Comparison of ENCODE assay signal across 1 cellular context in the genomic region with DNA sequence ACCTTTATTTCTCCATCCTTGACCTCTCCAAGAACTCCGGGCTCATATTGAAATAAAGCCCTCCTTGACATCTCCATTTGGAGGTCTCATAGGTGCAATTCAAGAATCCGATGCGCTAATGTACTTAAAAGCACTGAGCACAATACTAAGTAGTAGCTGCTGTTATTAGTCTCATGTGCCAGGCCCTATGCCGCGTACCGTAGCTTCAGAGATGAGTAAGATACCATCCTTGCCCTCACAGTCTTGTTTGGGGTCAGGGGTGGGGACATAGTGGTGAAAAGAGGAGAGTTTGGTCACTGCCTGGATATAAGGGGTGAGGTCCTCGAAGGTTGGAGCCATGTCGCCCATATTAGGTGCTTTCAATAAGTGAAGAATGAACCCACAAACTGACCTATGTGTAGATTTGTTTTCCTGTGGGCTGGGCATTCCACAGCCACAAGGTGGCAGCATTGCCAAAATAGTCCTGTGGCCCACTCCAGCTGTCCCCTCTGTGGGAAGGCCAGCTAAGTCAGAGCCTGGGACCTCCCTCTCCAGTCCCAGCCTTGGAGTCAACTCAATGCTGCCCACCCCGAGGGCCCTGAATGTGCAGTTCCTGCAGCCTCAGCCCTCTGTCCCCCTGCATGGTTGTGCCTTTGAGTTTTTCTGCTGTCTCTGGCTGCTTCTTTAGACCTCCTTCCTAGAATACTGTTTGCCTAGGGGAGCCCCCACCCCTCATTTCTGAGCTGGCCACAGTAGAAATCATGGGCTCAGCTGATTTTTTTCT.
TF ChIP-seq lines count a peak whose summit lies in the region.

No MANE protein-coding gene starts in this region.

TF ChIP-seq in HepG2, 621 proteins besides CTCF, POLR2A, EP300 and RAD21 (continued from another document and continues in another):
- TF ChIP-seq, protein P1, sequence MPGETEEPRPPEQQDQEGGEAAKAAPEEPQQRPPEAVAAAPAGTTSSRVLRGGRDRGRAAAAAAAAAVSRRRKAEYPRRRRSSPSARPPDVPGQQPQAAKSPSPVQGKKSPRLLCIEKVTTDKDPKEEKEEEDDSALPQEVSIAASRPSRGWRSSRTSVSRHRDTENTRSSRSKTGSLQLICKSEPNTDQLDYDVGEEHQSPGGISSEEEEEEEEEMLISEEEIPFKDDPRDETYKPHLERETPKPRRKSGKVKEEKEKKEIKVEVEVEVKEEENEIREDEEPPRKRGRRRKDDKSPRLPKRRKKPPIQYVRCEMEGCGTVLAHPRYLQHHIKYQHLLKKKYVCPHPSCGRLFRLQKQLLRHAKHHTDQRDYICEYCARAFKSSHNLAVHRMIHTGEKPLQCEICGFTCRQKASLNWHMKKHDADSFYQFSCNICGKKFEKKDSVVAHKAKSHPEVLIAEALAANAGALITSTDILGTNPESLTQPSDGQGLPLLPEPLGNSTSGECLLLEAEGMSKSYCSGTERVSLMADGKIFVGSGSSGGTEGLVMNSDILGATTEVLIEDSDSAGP (CRISPR knock-in tag; IDR thresholded peaks at IDR 0.05; ENCODE audit: borderline replicate concordance) = no peak
- TF ChIP-seq, protein P2, sequence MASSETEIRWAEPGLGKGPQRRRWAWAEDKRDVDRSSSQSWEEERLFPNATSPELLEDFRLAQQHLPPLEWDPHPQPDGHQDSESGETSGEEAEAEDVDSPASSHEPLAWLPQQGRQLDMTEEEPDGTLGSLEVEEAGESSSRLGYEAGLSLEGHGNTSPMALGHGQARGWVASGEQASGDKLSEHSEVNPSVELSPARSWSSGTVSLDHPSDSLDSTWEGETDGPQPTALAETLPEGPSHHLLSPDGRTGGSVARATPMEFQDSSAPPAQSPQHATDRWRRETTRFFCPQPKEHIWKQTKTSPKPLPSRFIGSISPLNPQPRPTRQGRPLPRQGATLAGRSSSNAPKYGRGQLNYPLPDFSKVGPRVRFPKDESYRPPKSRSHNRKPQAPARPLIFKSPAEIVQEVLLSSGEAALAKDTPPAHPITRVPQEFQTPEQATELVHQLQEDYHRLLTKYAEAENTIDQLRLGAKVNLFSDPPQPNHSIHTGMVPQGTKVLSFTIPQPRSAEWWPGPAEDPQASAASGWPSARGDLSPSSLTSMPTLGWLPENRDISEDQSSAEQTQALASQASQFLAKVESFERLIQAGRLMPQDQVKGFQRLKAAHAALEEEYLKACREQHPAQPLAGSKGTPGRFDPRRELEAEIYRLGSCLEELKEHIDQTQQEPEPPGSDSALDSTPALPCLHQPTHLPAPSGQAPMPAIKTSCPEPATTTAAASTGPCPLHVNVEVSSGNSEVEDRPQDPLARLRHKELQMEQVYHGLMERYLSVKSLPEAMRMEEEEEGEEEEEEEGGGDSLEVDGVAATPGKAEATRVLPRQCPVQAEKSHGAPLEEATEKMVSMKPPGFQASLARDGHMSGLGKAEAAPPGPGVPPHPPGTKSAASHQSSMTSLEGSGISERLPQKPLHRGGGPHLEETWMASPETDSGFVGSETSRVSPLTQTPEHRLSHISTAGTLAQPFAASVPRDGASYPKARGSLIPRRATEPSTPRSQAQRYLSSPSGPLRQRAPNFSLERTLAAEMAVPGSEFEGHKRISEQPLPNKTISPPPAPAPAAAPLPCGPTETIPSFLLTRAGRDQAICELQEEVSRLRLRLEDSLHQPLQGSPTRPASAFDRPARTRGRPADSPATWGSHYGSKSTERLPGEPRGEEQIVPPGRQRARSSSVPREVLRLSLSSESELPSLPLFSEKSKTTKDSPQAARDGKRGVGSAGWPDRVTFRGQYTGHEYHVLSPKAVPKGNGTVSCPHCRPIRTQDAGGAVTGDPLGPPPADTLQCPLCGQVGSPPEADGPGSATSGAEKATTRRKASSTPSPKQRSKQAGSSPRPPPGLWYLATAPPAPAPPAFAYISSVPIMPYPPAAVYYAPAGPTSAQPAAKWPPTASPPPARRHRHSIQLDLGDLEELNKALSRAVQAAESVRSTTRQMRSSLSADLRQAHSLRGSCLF (CRISPR knock-in tag; IDR thresholded peaks at IDR 0.05; ENCODE audit: borderline replicate concordance) = no peak
- no peak for TF ChIP-seq SAFB2 (CRISPR knock-in tag; IDR thresholded peaks at IDR 0.05; ENCODE audit: borderline replicate concordance, low read depth)
- TF ChIP-seq ZNF264 (CRISPR knock-in tag; IDR thresholded peaks at IDR 0.05) = no peak
- no peak for TF ChIP-seq KLF16 (CRISPR knock-in tag; IDR thresholded peaks at IDR 0.05)
- no peak for TF ChIP-seq CC2D1A (CRISPR knock-in tag; IDR thresholded peaks at IDR 0.05)
- TF ChIP-seq, protein P3, sequence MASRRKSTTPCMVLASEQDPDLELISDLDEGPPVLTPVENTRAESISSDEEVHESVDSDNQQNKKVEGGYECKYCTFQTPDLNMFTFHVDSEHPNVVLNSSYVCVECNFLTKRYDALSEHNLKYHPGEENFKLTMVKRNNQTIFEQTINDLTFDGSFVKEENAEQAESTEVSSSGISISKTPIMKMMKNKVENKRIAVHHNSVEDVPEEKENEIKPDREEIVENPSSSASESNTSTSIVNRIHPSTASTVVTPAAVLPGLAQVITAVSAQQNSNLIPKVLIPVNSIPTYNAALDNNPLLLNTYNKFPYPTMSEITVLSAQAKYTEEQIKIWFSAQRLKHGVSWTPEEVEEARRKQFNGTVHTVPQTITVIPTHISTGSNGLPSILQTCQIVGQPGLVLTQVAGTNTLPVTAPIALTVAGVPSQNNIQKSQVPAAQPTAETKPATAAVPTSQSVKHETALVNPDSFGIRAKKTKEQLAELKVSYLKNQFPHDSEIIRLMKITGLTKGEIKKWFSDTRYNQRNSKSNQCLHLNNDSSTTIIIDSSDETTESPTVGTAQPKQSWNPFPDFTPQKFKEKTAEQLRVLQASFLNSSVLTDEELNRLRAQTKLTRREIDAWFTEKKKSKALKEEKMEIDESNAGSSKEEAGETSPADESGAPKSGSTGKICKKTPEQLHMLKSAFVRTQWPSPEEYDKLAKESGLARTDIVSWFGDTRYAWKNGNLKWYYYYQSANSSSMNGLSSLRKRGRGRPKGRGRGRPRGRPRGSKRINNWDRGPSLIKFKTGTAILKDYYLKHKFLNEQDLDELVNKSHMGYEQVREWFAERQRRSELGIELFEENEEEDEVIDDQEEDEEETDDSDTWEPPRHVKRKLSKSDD (CRISPR knock-in tag; IDR thresholded peaks at IDR 0.05; ENCODE audit: low read depth) = no peak
- TF ChIP-seq ZNF724P (CRISPR knock-in tag; IDR thresholded peaks at IDR 0.05; ENCODE audit: borderline replicate concordance) = no peak
- TF ChIP-seq, protein P4, sequence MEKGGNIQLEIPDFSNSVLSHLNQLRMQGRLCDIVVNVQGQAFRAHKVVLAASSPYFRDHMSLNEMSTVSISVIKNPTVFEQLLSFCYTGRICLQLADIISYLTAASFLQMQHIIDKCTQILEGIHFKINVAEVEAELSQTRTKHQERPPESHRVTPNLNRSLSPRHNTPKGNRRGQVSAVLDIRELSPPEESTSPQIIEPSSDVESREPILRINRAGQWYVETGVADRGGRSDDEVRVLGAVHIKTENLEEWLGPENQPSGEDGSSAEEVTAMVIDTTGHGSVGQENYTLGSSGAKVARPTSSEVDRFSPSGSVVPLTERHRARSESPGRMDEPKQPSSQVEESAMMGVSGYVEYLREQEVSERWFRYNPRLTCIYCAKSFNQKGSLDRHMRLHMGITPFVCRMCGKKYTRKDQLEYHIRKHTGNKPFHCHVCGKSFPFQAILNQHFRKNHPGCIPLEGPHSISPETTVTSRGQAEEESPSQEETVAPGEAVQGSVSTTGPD (CRISPR knock-in tag; IDR thresholded peaks at IDR 0.05) = no peak
- TF ChIP-seq, protein P5, sequence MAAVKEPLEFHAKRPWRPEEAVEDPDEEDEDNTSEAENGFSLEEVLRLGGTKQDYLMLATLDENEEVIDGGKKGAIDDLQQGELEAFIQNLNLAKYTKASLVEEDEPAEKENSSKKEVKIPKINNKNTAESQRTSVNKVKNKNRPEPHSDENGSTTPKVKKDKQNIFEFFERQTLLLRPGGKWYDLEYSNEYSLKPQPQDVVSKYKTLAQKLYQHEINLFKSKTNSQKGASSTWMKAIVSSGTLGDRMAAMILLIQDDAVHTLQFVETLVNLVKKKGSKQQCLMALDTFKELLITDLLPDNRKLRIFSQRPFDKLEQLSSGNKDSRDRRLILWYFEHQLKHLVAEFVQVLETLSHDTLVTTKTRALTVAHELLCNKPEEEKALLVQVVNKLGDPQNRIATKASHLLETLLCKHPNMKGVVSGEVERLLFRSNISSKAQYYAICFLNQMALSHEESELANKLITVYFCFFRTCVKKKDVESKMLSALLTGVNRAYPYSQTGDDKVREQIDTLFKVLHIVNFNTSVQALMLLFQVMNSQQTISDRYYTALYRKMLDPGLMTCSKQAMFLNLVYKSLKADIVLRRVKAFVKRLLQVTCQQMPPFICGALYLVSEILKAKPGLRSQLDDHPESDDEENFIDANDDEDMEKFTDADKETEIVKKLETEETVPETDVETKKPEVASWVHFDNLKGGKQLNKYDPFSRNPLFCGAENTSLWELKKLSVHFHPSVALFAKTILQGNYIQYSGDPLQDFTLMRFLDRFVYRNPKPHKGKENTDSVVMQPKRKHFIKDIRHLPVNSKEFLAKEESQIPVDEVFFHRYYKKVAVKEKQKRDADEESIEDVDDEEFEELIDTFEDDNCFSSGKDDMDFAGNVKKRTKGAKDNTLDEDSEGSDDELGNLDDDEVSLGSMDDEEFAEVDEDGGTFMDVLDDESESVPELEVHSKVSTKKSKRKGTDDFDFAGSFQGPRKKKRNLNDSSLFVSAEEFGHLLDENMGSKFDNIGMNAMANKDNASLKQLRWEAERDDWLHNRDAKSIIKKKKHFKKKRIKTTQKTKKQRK (IDR thresholded peaks at IDR 0.05; ENCODE audit: low read length) = no peak
- TF ChIP-seq ZNF556 (CRISPR knock-in tag; IDR thresholded peaks at IDR 0.05; ENCODE audit: borderline replicate concordance) = no peak
- TF ChIP-seq, protein P6, sequence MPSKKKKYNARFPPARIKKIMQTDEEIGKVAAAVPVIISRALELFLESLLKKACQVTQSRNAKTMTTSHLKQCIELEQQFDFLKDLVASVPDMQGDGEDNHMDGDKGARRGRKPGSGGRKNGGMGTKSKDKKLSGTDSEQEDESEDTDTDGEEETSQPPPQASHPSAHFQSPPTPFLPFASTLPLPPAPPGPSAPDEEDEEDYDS (CRISPR knock-in tag; IDR thresholded peaks at IDR 0.05) = no peak
- no peak for TF ChIP-seq CBFB (CRISPR knock-in tag; IDR thresholded peaks at IDR 0.05)
- no peak for TF ChIP-seq TCF7L2 (IDR thresholded peaks at IDR 0.05; ENCODE audit: low read depth, low read length)
- TF ChIP-seq ZKSCAN8 (CRISPR knock-in tag; IDR thresholded peaks at IDR 0.05; ENCODE audit: borderline replicate concordance) = no peak
- TF ChIP-seq ZNF510 (CRISPR knock-in tag; IDR thresholded peaks at IDR 0.05; ENCODE audit: low read depth) = no peak
- TF ChIP-seq NFKB2 (CRISPR knock-in tag; IDR thresholded peaks at IDR 0.05; ENCODE audit: borderline replicate concordance) = peak; percentile 45; the same call in 1 of the 2 replicates
- no peak for TF ChIP-seq PPARG (CRISPR knock-in tag; conservative IDR thresholded peaks at IDR 0.05)
- no peak for TF ChIP-seq SRSF4 (IDR thresholded peaks at IDR 0.05; ENCODE audit: low read depth, low read length, poor library complexity, severe bottlenecking)
- no peak for TF ChIP-seq HNRNPH1 (optimal IDR thresholded peaks at IDR 0.05; ENCODE audit: low read depth, low read length)
- peak; percentile 49 for TF ChIP-seq XRCC5 (optimal IDR thresholded peaks at IDR 0.05; ENCODE audit: low read length)
- no peak for TF ChIP-seq ZFP82 (CRISPR knock-in tag; IDR thresholded peaks at IDR 0.05; ENCODE audit: borderline replicate concordance)
- no peak for TF ChIP-seq SOX5 (CRISPR knock-in tag; IDR thresholded peaks at IDR 0.05; ENCODE audit: borderline replicate concordance)
- peak; percentile 92 for TF ChIP-seq STAG1 (CRISPR knock-in tag; IDR thresholded peaks at IDR 0.05)
- TF ChIP-seq SETDB1 (CRISPR knock-in tag; IDR thresholded peaks at IDR 0.05; ENCODE audit: borderline replicate concordance) = no peak
- no peak for TF ChIP-seq GFI1 (CRISPR knock-in tag; IDR thresholded peaks at IDR 0.05; ENCODE audit: borderline replicate concordance)
- TF ChIP-seq, protein P7, sequence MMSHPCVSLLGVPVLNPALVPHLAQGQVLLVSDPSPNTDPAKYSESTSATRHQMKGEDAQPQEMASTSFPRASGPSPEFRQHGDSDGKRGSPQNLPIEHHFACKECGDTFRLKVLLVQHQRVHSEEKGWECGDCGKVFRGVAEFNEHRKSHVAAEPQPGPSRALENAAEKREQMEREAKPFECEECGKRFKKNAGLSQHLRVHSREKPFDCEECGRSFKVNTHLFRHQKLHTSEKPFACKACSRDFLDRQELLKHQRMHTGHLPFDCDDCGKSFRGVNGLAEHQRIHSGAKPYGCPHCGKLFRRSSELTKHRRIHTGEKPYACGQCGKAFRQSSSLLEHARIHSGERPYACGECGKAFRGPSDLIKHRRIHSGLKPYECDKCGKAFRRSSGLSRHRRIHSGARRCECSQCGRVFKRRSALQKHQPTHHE (CRISPR knock-in tag; IDR thresholded peaks at IDR 0.05; ENCODE audit: borderline replicate concordance) = no peak
- no peak for TF ChIP-seq ZNF292 (CRISPR knock-in tag; IDR thresholded peaks at IDR 0.05; ENCODE audit: borderline replicate concordance, low read depth)
- TF ChIP-seq ZFY (CRISPR knock-in tag; IDR thresholded peaks at IDR 0.05) = 0 out of 2 replicates have a peak, but pooled peaks have one; percentile 20
- TF ChIP-seq ZNF468 (CRISPR knock-in tag; IDR thresholded peaks at IDR 0.05) = no peak
- TF ChIP-seq KAT2B (IDR thresholded peaks at IDR 0.05; ENCODE audit: borderline replicate concordance, low read depth, low read length) = no peak
- peak; percentile 10; the same call in 1 of the 2 replicates for TF ChIP-seq SALL1 (CRISPR knock-in tag; IDR thresholded peaks at IDR 0.05)
- no peak for TF ChIP-seq TOE1 (CRISPR knock-in tag; IDR thresholded peaks at IDR 0.05)
- TF ChIP-seq, protein P8, sequence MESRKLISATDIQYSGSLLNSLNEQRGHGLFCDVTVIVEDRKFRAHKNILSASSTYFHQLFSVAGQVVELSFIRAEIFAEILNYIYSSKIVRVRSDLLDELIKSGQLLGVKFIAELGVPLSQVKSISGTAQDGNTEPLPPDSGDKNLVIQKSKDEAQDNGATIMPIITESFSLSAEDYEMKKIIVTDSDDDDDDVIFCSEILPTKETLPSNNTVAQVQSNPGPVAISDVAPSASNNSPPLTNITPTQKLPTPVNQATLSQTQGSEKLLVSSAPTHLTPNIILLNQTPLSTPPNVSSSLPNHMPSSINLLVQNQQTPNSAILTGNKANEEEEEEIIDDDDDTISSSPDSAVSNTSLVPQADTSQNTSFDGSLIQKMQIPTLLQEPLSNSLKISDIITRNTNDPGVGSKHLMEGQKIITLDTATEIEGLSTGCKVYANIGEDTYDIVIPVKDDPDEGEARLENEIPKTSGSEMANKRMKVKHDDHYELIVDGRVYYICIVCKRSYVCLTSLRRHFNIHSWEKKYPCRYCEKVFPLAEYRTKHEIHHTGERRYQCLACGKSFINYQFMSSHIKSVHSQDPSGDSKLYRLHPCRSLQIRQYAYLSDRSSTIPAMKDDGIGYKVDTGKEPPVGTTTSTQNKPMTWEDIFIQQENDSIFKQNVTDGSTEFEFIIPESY (CRISPR knock-in tag; IDR thresholded peaks at IDR 0.05) = 0 out of 2 replicates have a peak, but pooled peaks have one; percentile 21
- no peak for TF ChIP-seq HNRNPUL1 (IDR thresholded peaks at IDR 0.05; ENCODE audit: low read depth, low read length)
- peak; percentile 25; the same call in 1 of the 2 replicates for TF ChIP-seq FOSL2 (CRISPR knock-in tag; IDR thresholded peaks at IDR 0.05)
- no peak for TF ChIP-seq ZNF766 (CRISPR knock-in tag; IDR thresholded peaks at IDR 0.05; ENCODE audit: borderline replicate concordance)
- no peak for TF ChIP-seq JUND (CRISPR knock-in tag; IDR thresholded peaks at IDR 0.05)
